In the genomic region with DNA sequence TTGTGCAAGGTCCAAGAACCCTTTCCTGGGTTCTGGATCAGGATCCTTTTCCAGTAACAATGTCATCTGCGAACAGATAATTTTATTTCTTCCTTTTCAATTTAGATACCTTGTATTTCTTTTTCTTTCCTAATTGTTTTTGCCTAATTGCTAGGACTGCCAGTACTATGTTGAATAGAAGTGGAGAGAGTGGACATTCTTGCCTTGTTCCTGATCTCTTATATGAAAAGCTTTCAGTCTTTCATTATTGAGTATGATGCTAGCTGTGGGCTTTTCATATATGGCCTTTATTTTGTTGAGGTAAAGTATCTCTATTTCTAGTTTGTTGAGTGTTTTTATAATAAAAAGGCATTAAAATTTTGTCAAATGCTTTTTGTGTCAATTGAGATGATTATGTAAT, we compare ENCODE assay signal across 21 cellular contexts. TPM values are rescaled to one million over a fixed set of nuclear protein-coding genes. Genes with fewer than 3 reads are reported as not detected.
"Had no signal": no experiment of that assay in that cellular context is flagged by ENCODE, and none has a peak within 500 bp of the region (broad histone marks: within the 10 kb centered on the region; RNA-seq: fewer than 3 reads in every experiment).

No MANE protein-coding gene starts in this region.

- DNase-seq: activated CD4-positive, alpha-beta memory T cell treated with anti-CD3 and anti-CD28 coated beads, Interleukin-2, amount 10 ng/mL, durations not matched to agents 7 days and 5 days; activated CD4-positive, alpha-beta T cell treated with anti-CD3 and anti-CD28 coated beads, Interleukin-2, amount 10 ng/mL, durations not matched to agents 7 days and 5 days; activated CD4-positive, CD25-positive, alpha-beta regulatory T cell; activated gamma-delta T cell treated with Interleukin-2 at 50 U/mL for 16 hours; activated naive CD4-positive, alpha-beta T cell treated with anti-CD3 and anti-CD28 coated beads, Interleukin-2, amount 10 ng/mL, durations not matched to agents 7 days and 5 days; activated naive CD8-positive, alpha-beta T cell treated with anti-CD3 and anti-CD28 coated beads for 36 hours; activated T-cell treated with anti-CD3 and anti-CD28 coated beads, Interleukin-2, amount 50 U/mL, for 72 hours; cerebellar nuclear complex; MV-4-11; NCI-H1092 treated with DMSO at 0.1 percent for 48 hours; NCI-H1436 treated with DMSO at 0.1 percent for 48 hours; NCI-H187; NCI-H2081; NCI-H510A treated with DMSO at 0.1 percent for 48 hours; PC-9; SHP77 treated with DMSO at 0.1 percent for 48 hours; T-helper 17 cell; T-helper 9 cell had no signal

- H3K4me1 Mint-ChIP-seq: activated CD4-positive, alpha-beta memory T cell treated with anti-CD3 and anti-CD28 coated beads, Interleukin-2, amount 10 ng/mL, durations not matched to agents 7 days and 5 days; activated CD4-positive, alpha-beta T cell treated with anti-CD3 and anti-CD28 coated beads, Interleukin-2, amount 10 ng/mL, durations not matched to agents 7 days and 5 days; activated naive CD4-positive, alpha-beta T cell treated with anti-CD3 and anti-CD28 coated beads, Interleukin-2, amount 10 ng/mL, durations not matched to agents 7 days and 5 days; activated naive CD8-positive, alpha-beta T cell treated with anti-CD3 and anti-CD28 coated beads for 36 hours; T-helper 17 cell had no signal

- H2AFZ ChIP-seq: PC-9 had no signal

- H3K27me3 Mint-ChIP-seq: activated naive CD4-positive, alpha-beta T cell treated with anti-CD3 and anti-CD28 coated beads, Interleukin-2, amount 10 ng/mL, durations not matched to agents 7 days and 5 days had no signal

- H3K36me3 Mint-ChIP-seq: activated naive CD4-positive, alpha-beta T cell treated with anti-CD3 and anti-CD28 coated beads, Interleukin-2, amount 10 ng/mL, durations not matched to agents 7 days and 5 days; activated naive CD8-positive, alpha-beta T cell treated with anti-CD3 and anti-CD28 coated beads for 36 hours had no signal

- ATAC-seq: activated T-cell treated with anti-CD3 and anti-CD28 coated beads, Interleukin-2, amount 50 U/mL, for 72 hours; T-helper 17 cell had no signal

- H3K4me3 ChIP-seq: PC-9 had no signal

- H3K9me3 Mint-ChIP-seq: activated CD4-positive, alpha-beta memory T cell treated with anti-CD3 and anti-CD28 coated beads, Interleukin-2, amount 10 ng/mL, durations not matched to agents 7 days and 5 days; activated naive CD4-positive, alpha-beta T cell treated with anti-CD3 and anti-CD28 coated beads, Interleukin-2, amount 10 ng/mL, durations not matched to agents 7 days and 5 days had no signal

- H3K4me3 Mint-ChIP-seq: activated CD4-positive, alpha-beta memory T cell treated with anti-CD3 and anti-CD28 coated beads, Interleukin-2, amount 10 ng/mL, durations not matched to agents 7 days and 5 days; activated CD4-positive, alpha-beta T cell treated with anti-CD3 and anti-CD28 coated beads, Interleukin-2, amount 10 ng/mL, durations not matched to agents 7 days and 5 days; activated naive CD4-positive, alpha-beta T cell treated with anti-CD3 and anti-CD28 coated beads, Interleukin-2, amount 10 ng/mL, durations not matched to agents 7 days and 5 days; activated naive CD8-positive, alpha-beta T cell treated with anti-CD3 and anti-CD28 coated beads for 36 hours; activated T-cell treated with anti-CD3 and anti-CD28 coated beads, Interleukin-2, amount 50 U/mL, for 72 hours; T-helper 17 cell had no signal

- H3K27ac ChIP-seq: PC-9 had no signal

- H3K4me2 ChIP-seq: PC-9 had no signal

- H3K27ac Mint-ChIP-seq: activated CD4-positive, alpha-beta memory T cell treated with anti-CD3 and anti-CD28 coated beads, Interleukin-2, amount 10 ng/mL, durations not matched to agents 7 days and 5 days; activated CD4-positive, alpha-beta T cell treated with anti-CD3 and anti-CD28 coated beads, Interleukin-2, amount 10 ng/mL, durations not matched to agents 7 days and 5 days; activated naive CD4-positive, alpha-beta T cell treated with anti-CD3 and anti-CD28 coated beads, Interleukin-2, amount 10 ng/mL, durations not matched to agents 7 days and 5 days; activated naive CD8-positive, alpha-beta T cell treated with anti-CD3 and anti-CD28 coated beads for 36 hours; activated T-cell treated with anti-CD3 and anti-CD28 coated beads, Interleukin-2, amount 50 U/mL, for 72 hours; activated T-helper 2 cell treated with anti-CD3 and anti-CD28 coated beads, Interferon-gamma antibody, Interleukin-2, Interleukin-4, amounts not matched to agents 10 μg/mL and 5 μg/mL and 100 μg/mL, durations not matched to agents 14 hours and 24 hours and 36 hours; T-helper 17 cell had no signal

RNA-seq across cellular contexts. Expression of a gene that starts 42.2 kb away (rescaled TPM):
- total RNA-seq: activated CD8-positive, alpha-beta memory T cell treated with anti-CD3 and anti-CD28 coated beads for 36 hours; MCF 10A; T-helper 17 cell had no signal
